9 cellular contexts compared by ENCODE assay signal in genomic region chr10:80540644-80541143, GRCh38. TPM values are rescaled to one million over a fixed set of nuclear protein-coding genes. Genes with fewer than 3 reads are reported as not detected.
DNase-seq lines count a peak whose midpoint lies in the region; ATAC-seq and TF ChIP-seq lines count a peak whose summit lies in the region.
"Had no signal": no experiment of that assay in that cellular context is flagged by ENCODE, and none has a peak within 500 bp of the region (broad histone marks: within the 10 kb centered on the region; RNA-seq: fewer than 3 reads in every experiment).

No MANE protein-coding gene starts in this region.

- TF ChIP-seq POLR2A in tibial nerve (IDR thresholded peaks at IDR 0.05), result no peak

- H3K4me3 ChIP-seq in psoas muscle (peak overlapping the region; percentile 22), tibial nerve (no peak overlapping the region)

- H3K27me3 ChIP-seq in psoas muscle (ENCODE audit: insufficient read depth in 3 of 3, low read length in 2 of 3), result peaks cover 0 to 5% (median 0%) of the 10 kb centered on the region in 3 donors
- H3K27me3 ChIP-seq in tibial nerve, result no peaks in the 10 kb centered on the region

- 36 to 49% (median 44%) methylated on average over 13 of the region's 13 CpGs for WGBS in psoas muscle, 3 donors
- WGBS in tibial nerve, 2 donors, result 56 to 71% methylated on average over 13 of the region's 13 CpGs

- H3K36me3 ChIP-seq in psoas muscle (ENCODE audit: insufficient read depth in 1 of 2, low read depth in 1 of 2), result no peaks in the 10 kb centered on the region
- no peaks in the 10 kb centered on the region for H3K36me3 ChIP-seq in tibial nerve

- intact Hi-C loops in psoas muscle (cut with DNase I), result no loop called here

- no peaks in the 10 kb centered on the region for H3K4me1 ChIP-seq in psoas muscle
- no peaks in the 10 kb centered on the region for H3K4me1 ChIP-seq in tibial nerve

- DNase-seq in MV-4-11 (lab: John Stamatoyannopoulos, UW) (peak; percentile 22), psoas muscle (no peak), tibial nerve (ENCODE audit: low spot score in 2 of 2) (no peak), 8988T (no peak)
- no peak for DNase-seq in activated CD4-positive, alpha-beta T cell treated with anti-CD3 and anti-CD28 coated beads, Interleukin-2, amount 50 U/mL, for 4 hours
- DNase-seq: natural killer cell, NCI-H446 treated with DMSO at 0.1 percent for 48 hours had no signal

- peak overlapping the region; percentile 30 for H3K27ac ChIP-seq in psoas muscle
- H3K27ac ChIP-seq in tibial nerve, result no peak overlapping the region

- no peak for TF ChIP-seq EP300 in tibial nerve (IDR thresholded peaks at IDR 0.05)

- TF ChIP-seq CTCF in psoas muscle (IDR thresholded peaks at IDR 0.05) (no peak), tibial nerve (IDR thresholded peaks at IDR 0.05) (no peak)

- ATAC-seq in GM18909 (IDR thresholded peaks at IDR 0.05; ENCODE audit: poor library complexity, unreplicated experiment) (peak; percentile 54), HG02610 (IDR thresholded peaks at IDR 0.05; ENCODE audit: unreplicated experiment) (peak; percentile 70), psoas muscle (peak in 1 of 4 donors; percentile 11)
- ATAC-seq: natural killer cell had no signal

- H3K9me3 ChIP-seq in psoas muscle (no peaks in the 10 kb centered on the region), tibial nerve (no peaks in the 10 kb centered on the region)

RNA-seq across cellular contexts. Expression of gene SH2D4B, which starts 3.0 kb away (rescaled TPM):
- not detected for total RNA-seq in psoas muscle
- polyA plus RNA-seq in psoas muscle, result under 1 TPM in 1 of 3 donors, not detected in 2; 0.01 TPM
- total RNA-seq in tibial nerve, result not detected
